9 cellular contexts compared by ENCODE assay signal in the genomic region with DNA sequence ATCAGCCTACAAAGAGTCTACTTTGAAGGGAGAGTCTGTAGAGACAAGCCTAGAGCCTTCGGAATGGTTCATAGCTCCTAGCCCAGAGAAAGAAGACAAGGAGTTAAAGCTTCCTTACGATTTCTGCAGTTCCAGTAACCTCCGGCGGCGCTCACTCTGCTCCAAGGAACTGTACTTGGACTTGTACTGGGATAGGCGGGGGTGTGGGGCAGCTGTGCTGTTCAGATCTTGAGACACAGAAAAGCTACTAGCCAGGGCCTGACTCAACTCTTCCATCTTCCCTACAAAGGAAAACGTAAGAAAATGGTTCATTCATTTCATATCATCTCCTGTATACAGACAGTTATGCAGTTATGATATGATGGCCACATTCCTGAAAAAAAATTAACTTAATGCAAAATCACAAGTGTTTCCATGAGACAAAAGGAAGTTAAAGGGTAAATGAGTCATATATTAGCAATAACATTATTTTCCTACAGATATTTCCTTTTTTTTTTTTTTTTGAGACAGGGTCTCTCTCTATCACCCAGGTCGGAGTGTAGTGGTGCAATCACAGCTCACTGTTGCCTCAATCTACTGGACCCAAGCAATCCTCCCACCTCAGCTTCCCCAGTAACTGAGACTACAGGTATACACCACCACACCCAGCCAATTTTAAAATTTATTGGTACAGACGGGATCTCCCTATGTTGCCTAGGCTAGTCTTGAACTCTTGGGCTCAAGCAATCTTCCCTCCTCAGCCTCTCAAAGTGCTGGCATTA. TPM values are rescaled to one million over a fixed set of nuclear protein-coding genes. Genes with fewer than 3 reads are reported as not detected.
DNase-seq lines count a peak whose midpoint lies in the region; ATAC-seq and TF ChIP-seq lines count a peak whose summit lies in the region.
"Had no signal": no experiment of that assay in that cellular context is flagged by ENCODE, and none has a peak within 500 bp of the region (broad histone marks: within the 10 kb centered on the region; RNA-seq: fewer than 3 reads in every experiment).

No MANE protein-coding gene starts in this region.

- ATAC-seq in HG03196 (IDR thresholded peaks at IDR 0.05; ENCODE audit: unreplicated experiment): no peak
- ATAC-seq in HG02588 (IDR thresholded peaks at IDR 0.05; ENCODE audit: unreplicated experiment): no peak
- no peak for ATAC-seq in GM21447 (IDR thresholded peaks at IDR 0.05; ENCODE audit: unreplicated experiment)

- no peaks in the 10 kb centered on the region for H3K9me3 ChIP-seq in ascending aorta
- H3K9me3 ChIP-seq in tibial artery: no peaks in the 10 kb centered on the region

- no peaks in the 10 kb centered on the region for H3K27me3 Mint-ChIP-seq in activated CD4-positive, alpha-beta T cell treated with anti-CD3 and anti-CD28 coated beads, Interleukin-2, amount 10 ng/mL, durations not matched to agents 7 days and 5 days

- no peak for DNase-seq in activated CD4-positive, alpha-beta T cell treated with anti-CD3 and anti-CD28 coated beads, Interleukin-2, amount 10 ng/mL, durations not matched to agents 7 days and 5 days
- DNase-seq in activated CD4-positive, alpha-beta T cell treated with anti-CD3 and anti-CD28 coated beads for 1 hour: no peak
- peak; percentile 65 to 94 for DNase-seq in ascending aorta (ENCODE audit: low spot score in 2 of 2)
- DNase-seq in kidney tubule cell (ENCODE audit: low spot score): peak; percentile 25
- DNase-seq in tibial artery: peak; percentile 92 to 94

- CTCF ChIA-PET in activated CD4-positive, alpha-beta T cell treated with anti-CD3 and anti-CD28 coated beads, Interleukin-2, amount 10 ng/mL, durations not matched to agents 7 days and 5 days (lab: Charles Lee): interaction anchor here (0.5 to 1.1 kb wide), 7 partner anchors 14 to 168 kb away, joined by 3 to 8 read pairs (median 3); partner anchors contain the start of gene IMP3

- H3K36me3 ChIP-seq in ascending aorta: peaks cover 21 to 34% of the 10 kb centered on the region in 2 donors
- peaks cover 17 to 36% (median 21%) of the 10 kb centered on the region in 3 donors for H3K36me3 ChIP-seq in tibial artery

- POLR2A ChIA-PET in activated CD4-positive, alpha-beta T cell treated with anti-CD3 and anti-CD28 coated beads, Interleukin-2, amount 10 ng/mL, durations not matched to agents 7 days and 5 days (lab: Charles Lee): no interaction called here

- H3K4me3 ChIP-seq in ascending aorta: peak overlapping the region; percentile 13 to 58
- H3K4me3 ChIP-seq in tibial artery: peak overlapping the region; percentile 14 to 40

- H3K9me3 Mint-ChIP-seq in activated CD4-positive, alpha-beta T cell treated with anti-CD3 and anti-CD28 coated beads, Interleukin-2, amount 10 ng/mL, durations not matched to agents 7 days and 5 days: no peaks in the 10 kb centered on the region

- peaks cover 47% of the 10 kb centered on the region for H3K36me3 Mint-ChIP-seq in activated CD4-positive, alpha-beta T cell treated with anti-CD3 and anti-CD28 coated beads, Interleukin-2, amount 10 ng/mL, durations not matched to agents 7 days and 5 days (ENCODE audit: low read depth)

- H3K4me1 ChIP-seq in ascending aorta (peaks cover 8 to 10% of the 10 kb centered on the region in 2 donors), tibial artery (peaks cover 0 to 35% (median 22%) of the 10 kb centered on the region in 4 donors)
- H3K4me1 ChIP-seq: parathyroid adenoma had no signal

- H3K27me3 ChIP-seq in ascending aorta: no peaks in the 10 kb centered on the region
- H3K27me3 ChIP-seq in tibial artery: no peaks in the 10 kb centered on the region

- peak overlapping the region; percentile 51 for H3K27ac Mint-ChIP-seq in activated CD4-positive, alpha-beta T cell treated with anti-CD3 and anti-CD28 coated beads, Interleukin-2, amount 10 ng/mL, durations not matched to agents 7 days and 5 days

- peaks cover 36% of the 10 kb centered on the region for H3K4me1 Mint-ChIP-seq in activated CD4-positive, alpha-beta T cell treated with anti-CD3 and anti-CD28 coated beads, Interleukin-2, amount 10 ng/mL, durations not matched to agents 7 days and 5 days

- intact Hi-C loops in ascending aorta (cut with DNase I) (loop anchor here (5.0 kb wide), 2 partner anchors 44 to 114 kb away; partner anchors contain the start of gene PTPN9), tibial artery (cut with DNase I; ENCODE audit: low total_unique reads) (loop anchor here (10.0 kb wide), 1 partner anchor 106 kb away; no protein-coding TSS in a partner anchor)

- H3K27ac ChIP-seq in ascending aorta (peak overlapping the region; percentile 76 to 78), tibial artery (peak overlapping the region; percentile 68 to 69)
- H3K27ac ChIP-seq: parathyroid adenoma had no signal

- TF ChIP-seq CTCF in ascending aorta (IDR thresholded peaks at IDR 0.05) (peak; percentile 48 to 53 (median 52)), tibial artery (IDR thresholded peaks at IDR 0.05) (peak; percentile 50 to 68)

- no peak overlapping the region for H3K4me3 Mint-ChIP-seq in activated CD4-positive, alpha-beta T cell treated with anti-CD3 and anti-CD28 coated beads, Interleukin-2, amount 10 ng/mL, durations not matched to agents 7 days and 5 days

RNA-seq across cellular contexts. Expression of gene SNUPN, which starts 4.6 kb away (rescaled TPM):
- total RNA-seq in activated CD4-positive, alpha-beta T cell treated with anti-CD3 and anti-CD28 coated beads, Interleukin-2, amount 10 ng/mL, durations not matched to agents 7 days and 5 days: 10 to 100 TPM; 41.9 to 44.1 TPM
- total RNA-seq in ascending aorta: 6.7 TPM

RNA-seq across cellular contexts. Expression of gene IMP3, which starts 19.1 kb away (rescaled TPM):
- total RNA-seq in activated CD4-positive, alpha-beta T cell treated with anti-CD3 and anti-CD28 coated beads, Interleukin-2, amount 10 ng/mL, durations not matched to agents 7 days and 5 days: 10 to 100 TPM; 79.1 to 81.4 TPM
- total RNA-seq in ascending aorta: 159 TPM

RNA-seq across cellular contexts. Expression of gene SNX33, which starts 26.8 kb away (rescaled TPM):
- total RNA-seq in activated CD4-positive, alpha-beta T cell treated with anti-CD3 and anti-CD28 coated beads, Interleukin-2, amount 10 ng/mL, durations not matched to agents 7 days and 5 days: under 1 TPM; 0.60 to 0.79 TPM
- total RNA-seq in ascending aorta: 53.5 TPM

RNA-seq across cellular contexts. Expression of gene PTPN9, which starts 41.8 kb away (rescaled TPM):
- total RNA-seq in activated CD4-positive, alpha-beta T cell treated with anti-CD3 and anti-CD28 coated beads, Interleukin-2, amount 10 ng/mL, durations not matched to agents 7 days and 5 days: 10 to 100 TPM; 37.0 to 37.4 TPM
- 7.1 TPM for total RNA-seq in ascending aorta

Comparison
In these comparisons a context has a peak if more than half of its experiments do, and no peak if none do; other contexts are left out.
1. DNase-seq: peak in ascending aorta (2 of 2), kidney tubule cell (single experiment) and tibial artery (2 of 2); none in activated CD4-positive, alpha-beta T cell treated with anti-CD3 and anti-CD28 coated beads, Interleukin-2, amount 10 ng/mL, durations not matched to agents 7 days and 5 days (single experiment) and activated CD4-positive, alpha-beta T cell treated with anti-CD3 and anti-CD28 coated beads for 1 hour (single experiment).
2. RNA of gene SNX33, which starts 26.8 kb away (total RNA-seq): 53.5 TPM in ascending aorta (single experiment); 0.60 to 0.79 TPM in activated CD4-positive, alpha-beta T cell treated with anti-CD3 and anti-CD28 coated beads, Interleukin-2, amount 10 ng/mL, durations not matched to agents 7 days and 5 days; every median in the first group is over 10 times any median in the second.